Comparison of ENCODE assay signal across 8 cellular contexts in genomic region chr11:28674432-28675076, GRCh38.
DNase-seq lines count a peak whose midpoint lies in the region; ATAC-seq and TF ChIP-seq lines count a peak whose summit lies in the region.

No MANE protein-coding gene starts in this region.

- H3K27ac Mint-ChIP-seq in activated naive CD8-positive, alpha-beta T cell treated with anti-CD3 and anti-CD28 coated beads, Interleukin-2, amount 50 U/mL, for 24 hours: no peak overlapping the region

- H3K4me1 Mint-ChIP-seq in activated naive CD8-positive, alpha-beta T cell treated with anti-CD3 and anti-CD28 coated beads, Interleukin-2, amount 50 U/mL, for 24 hours: no peaks in the 10 kb centered on the region

- no peak overlapping the region for H3K4me3 Mint-ChIP-seq in activated naive CD8-positive, alpha-beta T cell treated with anti-CD3 and anti-CD28 coated beads, Interleukin-2, amount 50 U/mL, for 24 hours

- H3K36me3 Mint-ChIP-seq in activated naive CD8-positive, alpha-beta T cell treated with anti-CD3 and anti-CD28 coated beads, Interleukin-2, amount 50 U/mL, for 24 hours (ENCODE audit: low read depth): no peaks in the 10 kb centered on the region

- TF ChIP-seq CTCF in AG09319 (IDR thresholded peaks at IDR 0.05; ENCODE audit: low read depth, low read length) (peak; percentile 89), foreskin fibroblast (IDR thresholded peaks at IDR 0.05; ENCODE audit: low read depth, low read length) (peak; percentile 54)

- no peaks in the 10 kb centered on the region for H3K9me3 Mint-ChIP-seq in activated naive CD8-positive, alpha-beta T cell treated with anti-CD3 and anti-CD28 coated beads, Interleukin-2, amount 50 U/mL, for 24 hours

- peak overlapping the region; percentile 29 to 31 for H3K4me3 ChIP-seq in foreskin fibroblast (ENCODE audit: low read depth in 1 of 2, low read length in 2 of 2)

- peak; percentile 66 for ATAC-seq in GM19463 (IDR thresholded peaks at IDR 0.05; ENCODE audit: unreplicated experiment)
- ATAC-seq in activated naive CD8-positive, alpha-beta T cell treated with anti-CD3 and anti-CD28 coated beads, Interleukin-2, amount 50 U/mL, for 24 hours: no peak

- DNase-seq in AG09319 (ENCODE audit: extremely low read depth, low read depth) (peak; percentile 98), RPMI8226 (peak; percentile 3), foreskin fibroblast (peak; percentile 83 to 92), SKM-1 (lab: John Stamatoyannopoulos, UW; ENCODE audit: unreplicated experiment) (no peak), NCI-H1105 treated with DMSO at 0.1 percent for 48 hours (lab: John Stamatoyannopoulos, UW) (no peak), ureter (ENCODE audit: low spot score) (no peak)
- no peak for DNase-seq in activated naive CD8-positive, alpha-beta T cell treated with anti-CD3 and anti-CD28 coated beads, Interleukin-2, amount 50 U/mL, for 24 hours

- no peaks in the 10 kb centered on the region for H3K27me3 Mint-ChIP-seq in activated naive CD8-positive, alpha-beta T cell treated with anti-CD3 and anti-CD28 coated beads, Interleukin-2, amount 50 U/mL, for 24 hours

Comparison
In these comparisons a context has a peak if more than half of its experiments do, and no peak if none do; other contexts are left out.
1. DNase-seq: peak in AG09319 (single experiment), RPMI8226 (single experiment) and foreskin fibroblast (2 of 2); none in SKM-1 (single experiment), NCI-H1105 treated with DMSO at 0.1 percent for 48 hours (single experiment), activated naive CD8-positive, alpha-beta T cell treated with anti-CD3 and anti-CD28 coated beads, Interleukin-2, amount 50 U/mL, for 24 hours (single experiment) and ureter (single experiment).